In the genomic region with DNA sequence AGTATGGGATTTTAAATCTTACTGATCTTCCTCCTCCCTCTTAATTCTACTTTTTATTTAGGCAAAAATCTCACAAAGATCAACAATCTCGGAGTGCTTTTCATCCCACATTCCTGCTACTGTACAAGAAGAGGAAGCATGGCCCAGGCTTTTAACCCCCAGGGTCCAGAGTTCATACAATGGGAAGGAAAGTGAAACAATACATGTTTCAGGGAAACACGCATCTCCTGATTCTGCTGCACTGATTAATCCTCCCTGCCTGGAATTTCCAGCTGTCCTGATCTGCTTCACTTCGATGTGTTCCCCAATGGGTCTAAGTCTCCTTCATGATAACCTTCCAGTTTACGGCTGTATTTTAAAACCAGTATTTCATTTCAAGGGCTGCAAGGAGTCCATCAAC, we compare ENCODE assay signal across 2 cellular contexts.
TF ChIP-seq lines count a peak whose summit lies in the region.

No MANE protein-coding gene starts in this region.

TF ChIP-seq in H1, 55 proteins besides CTCF, POLR2A, EP300 and RAD21:
- TF ChIP-seq CREB1 (IDR thresholded peaks at IDR 0.05) = no peak
- no peak for TF ChIP-seq CHD1 (IDR thresholded peaks at IDR 0.05; ENCODE audit: low read depth, low read length)
- no peak for TF ChIP-seq NRF1 (IDR thresholded peaks at IDR 0.05; ENCODE audit: low read depth, low read length)
- no peak for TF ChIP-seq SRF (IDR thresholded peaks at IDR 0.05; ENCODE audit: low read depth, low read length)
- TF ChIP-seq, protein P1, sequence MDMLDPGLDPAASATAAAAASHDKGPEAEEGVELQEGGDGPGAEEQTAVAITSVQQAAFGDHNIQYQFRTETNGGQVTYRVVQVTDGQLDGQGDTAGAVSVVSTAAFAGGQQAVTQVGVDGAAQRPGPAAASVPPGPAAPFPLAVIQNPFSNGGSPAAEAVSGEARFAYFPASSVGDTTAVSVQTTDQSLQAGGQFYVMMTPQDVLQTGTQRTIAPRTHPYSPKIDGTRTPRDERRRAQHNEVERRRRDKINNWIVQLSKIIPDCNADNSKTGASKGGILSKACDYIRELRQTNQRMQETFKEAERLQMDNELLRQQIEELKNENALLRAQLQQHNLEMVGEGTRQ (IDR thresholded peaks at IDR 0.05; ENCODE audit: low read length) = no peak
- TF ChIP-seq SP2 (IDR thresholded peaks at IDR 0.05; ENCODE audit: low read length) = no peak
- no peak for TF ChIP-seq CTBP2 (IDR thresholded peaks at IDR 0.05; ENCODE audit: borderline replicate concordance, insufficient read depth, insufficient read length, low read length)
- no peak for TF ChIP-seq BACH1 (IDR thresholded peaks at IDR 0.05; ENCODE audit: low read length)
- no peak for TF ChIP-seq POLR2AphosphoS5 (IDR thresholded peaks at IDR 0.05; ENCODE audit: low read depth, low read length)
- TF ChIP-seq, protein P2, sequence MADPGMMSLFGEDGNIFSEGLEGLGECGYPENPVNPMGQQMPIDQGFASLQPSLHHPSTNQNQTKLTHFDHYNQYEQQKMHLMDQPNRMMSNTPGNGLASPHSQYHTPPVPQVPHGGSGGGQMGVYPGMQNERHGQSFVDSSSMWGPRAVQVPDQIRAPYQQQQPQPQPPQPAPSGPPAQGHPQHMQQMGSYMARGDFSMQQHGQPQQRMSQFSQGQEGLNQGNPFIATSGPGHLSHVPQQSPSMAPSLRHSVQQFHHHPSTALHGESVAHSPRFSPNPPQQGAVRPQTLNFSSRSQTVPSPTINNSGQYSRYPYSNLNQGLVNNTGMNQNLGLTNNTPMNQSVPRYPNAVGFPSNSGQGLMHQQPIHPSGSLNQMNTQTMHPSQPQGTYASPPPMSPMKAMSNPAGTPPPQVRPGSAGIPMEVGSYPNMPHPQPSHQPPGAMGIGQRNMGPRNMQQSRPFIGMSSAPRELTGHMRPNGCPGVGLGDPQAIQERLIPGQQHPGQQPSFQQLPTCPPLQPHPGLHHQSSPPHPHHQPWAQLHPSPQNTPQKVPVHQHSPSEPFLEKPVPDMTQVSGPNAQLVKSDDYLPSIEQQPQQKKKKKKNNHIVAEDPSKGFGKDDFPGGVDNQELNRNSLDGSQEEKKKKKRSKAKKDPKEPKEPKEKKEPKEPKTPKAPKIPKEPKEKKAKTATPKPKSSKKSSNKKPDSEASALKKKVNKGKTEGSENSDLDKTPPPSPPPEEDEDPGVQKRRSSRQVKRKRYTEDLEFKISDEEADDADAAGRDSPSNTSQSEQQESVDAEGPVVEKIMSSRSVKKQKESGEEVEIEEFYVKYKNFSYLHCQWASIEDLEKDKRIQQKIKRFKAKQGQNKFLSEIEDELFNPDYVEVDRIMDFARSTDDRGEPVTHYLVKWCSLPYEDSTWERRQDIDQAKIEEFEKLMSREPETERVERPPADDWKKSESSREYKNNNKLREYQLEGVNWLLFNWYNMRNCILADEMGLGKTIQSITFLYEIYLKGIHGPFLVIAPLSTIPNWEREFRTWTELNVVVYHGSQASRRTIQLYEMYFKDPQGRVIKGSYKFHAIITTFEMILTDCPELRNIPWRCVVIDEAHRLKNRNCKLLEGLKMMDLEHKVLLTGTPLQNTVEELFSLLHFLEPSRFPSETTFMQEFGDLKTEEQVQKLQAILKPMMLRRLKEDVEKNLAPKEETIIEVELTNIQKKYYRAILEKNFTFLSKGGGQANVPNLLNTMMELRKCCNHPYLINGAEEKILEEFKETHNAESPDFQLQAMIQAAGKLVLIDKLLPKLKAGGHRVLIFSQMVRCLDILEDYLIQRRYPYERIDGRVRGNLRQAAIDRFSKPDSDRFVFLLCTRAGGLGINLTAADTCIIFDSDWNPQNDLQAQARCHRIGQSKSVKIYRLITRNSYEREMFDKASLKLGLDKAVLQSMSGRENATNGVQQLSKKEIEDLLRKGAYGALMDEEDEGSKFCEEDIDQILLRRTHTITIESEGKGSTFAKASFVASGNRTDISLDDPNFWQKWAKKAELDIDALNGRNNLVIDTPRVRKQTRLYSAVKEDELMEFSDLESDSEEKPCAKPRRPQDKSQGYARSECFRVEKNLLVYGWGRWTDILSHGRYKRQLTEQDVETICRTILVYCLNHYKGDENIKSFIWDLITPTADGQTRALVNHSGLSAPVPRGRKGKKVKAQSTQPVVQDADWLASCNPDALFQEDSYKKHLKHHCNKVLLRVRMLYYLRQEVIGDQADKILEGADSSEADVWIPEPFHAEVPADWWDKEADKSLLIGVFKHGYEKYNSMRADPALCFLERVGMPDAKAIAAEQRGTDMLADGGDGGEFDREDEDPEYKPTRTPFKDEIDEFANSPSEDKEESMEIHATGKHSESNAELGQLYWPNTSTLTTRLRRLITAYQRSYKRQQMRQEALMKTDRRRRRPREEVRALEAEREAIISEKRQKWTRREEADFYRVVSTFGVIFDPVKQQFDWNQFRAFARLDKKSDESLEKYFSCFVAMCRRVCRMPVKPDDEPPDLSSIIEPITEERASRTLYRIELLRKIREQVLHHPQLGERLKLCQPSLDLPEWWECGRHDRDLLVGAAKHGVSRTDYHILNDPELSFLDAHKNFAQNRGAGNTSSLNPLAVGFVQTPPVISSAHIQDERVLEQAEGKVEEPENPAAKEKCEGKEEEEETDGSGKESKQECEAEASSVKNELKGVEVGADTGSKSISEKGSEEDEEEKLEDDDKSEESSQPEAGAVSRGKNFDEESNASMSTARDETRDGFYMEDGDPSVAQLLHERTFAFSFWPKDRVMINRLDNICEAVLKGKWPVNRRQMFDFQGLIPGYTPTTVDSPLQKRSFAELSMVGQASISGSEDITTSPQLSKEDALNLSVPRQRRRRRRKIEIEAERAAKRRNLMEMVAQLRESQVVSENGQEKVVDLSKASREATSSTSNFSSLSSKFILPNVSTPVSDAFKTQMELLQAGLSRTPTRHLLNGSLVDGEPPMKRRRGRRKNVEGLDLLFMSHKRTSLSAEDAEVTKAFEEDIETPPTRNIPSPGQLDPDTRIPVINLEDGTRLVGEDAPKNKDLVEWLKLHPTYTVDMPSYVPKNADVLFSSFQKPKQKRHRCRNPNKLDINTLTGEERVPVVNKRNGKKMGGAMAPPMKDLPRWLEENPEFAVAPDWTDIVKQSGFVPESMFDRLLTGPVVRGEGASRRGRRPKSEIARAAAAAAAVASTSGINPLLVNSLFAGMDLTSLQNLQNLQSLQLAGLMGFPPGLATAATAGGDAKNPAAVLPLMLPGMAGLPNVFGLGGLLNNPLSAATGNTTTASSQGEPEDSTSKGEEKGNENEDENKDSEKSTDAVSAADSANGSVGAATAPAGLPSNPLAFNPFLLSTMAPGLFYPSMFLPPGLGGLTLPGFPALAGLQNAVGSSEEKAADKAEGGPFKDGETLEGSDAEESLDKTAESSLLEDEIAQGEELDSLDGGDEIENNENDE (IDR thresholded peaks at IDR 0.05; ENCODE audit: insufficient replicate concordance, low read length) = no peak
- TF ChIP-seq TBP (IDR thresholded peaks at IDR 0.05; ENCODE audit: low read depth, low read length) = no peak
- TF ChIP-seq SUZ12 (IDR thresholded peaks at IDR 0.05; ENCODE audit: low read length) = no peak
- TF ChIP-seq, protein P3, sequence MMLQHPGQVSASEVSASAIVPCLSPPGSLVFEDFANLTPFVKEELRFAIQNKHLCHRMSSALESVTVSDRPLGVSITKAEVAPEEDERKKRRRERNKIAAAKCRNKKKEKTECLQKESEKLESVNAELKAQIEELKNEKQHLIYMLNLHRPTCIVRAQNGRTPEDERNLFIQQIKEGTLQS (IDR thresholded peaks at IDR 0.05; ENCODE audit: insufficient read depth, low read depth, low read length) = no peak
- no peak for TF ChIP-seq GABPA (IDR thresholded peaks at IDR 0.05; ENCODE audit: borderline replicate concordance, insufficient read depth, low read length)
- no peak for TF ChIP-seq HDAC2 (IDR thresholded peaks at IDR 0.05; ENCODE audit: borderline replicate concordance in 1 of 2, low read depth in 2 of 2, low read length in 2 of 2)

TF ChIP-seq in liver, 16 proteins besides CTCF, POLR2A, EP300 and RAD21:
- TF ChIP-seq REST (IDR thresholded peaks at IDR 0.05) (no peak), RXRA (IDR thresholded peaks at IDR 0.05) (no peak), SP1 (IDR thresholded peaks at IDR 0.05) (no peak), HNF4A (conservative IDR thresholded peaks at IDR 0.05) (no peak), FOXA1 (IDR thresholded peaks at IDR 0.05) (no peak), NR2F2 (IDR thresholded peaks at IDR 0.05) (peak; percentile 90), YY1 (IDR thresholded peaks at IDR 0.05) (no peak)
- TF ChIP-seq, protein P3 (IDR thresholded peaks at IDR 0.05) = no peak
